ENCODE assay signal across 1 cellular context in genomic region chr21:45152265-45152746, GRCh38.
TF ChIP-seq lines count a peak whose summit lies in the region.

No MANE protein-coding gene starts in this region.

TF ChIP-seq in K562, 482 proteins besides CTCF, POLR2A, EP300 and RAD21 (continued from another document and continues in another):
- TF ChIP-seq MTA3 (IDR thresholded peaks at IDR 0.05; ENCODE audit: borderline replicate concordance) (peak; percentile 76), ZNF12 (CRISPR knock-in tag; IDR thresholded peaks at IDR 0.05) (0 out of 2 replicates have a peak, but pooled peaks have one; percentile 85), RBM17 (IDR thresholded peaks at IDR 0.05; ENCODE audit: borderline replicate concordance, low read depth, low read length) (no peak), TRIM24 (IDR thresholded peaks at IDR 0.05) (no peak), ARHGAP35 (IDR thresholded peaks at IDR 0.05; ENCODE audit: partially characterized antibody) (no peak), KHSRP (IDR thresholded peaks at IDR 0.05) (no peak), USF2 (CRISPR knock-in tag; IDR thresholded peaks at IDR 0.05) (peak; percentile 46; the same call in 1 of the 2 replicates), POLR2AphosphoS5 (IDR thresholded peaks at IDR 0.05; ENCODE audit: control insufficient read depth, insufficient read depth, low read depth, low read length) (peak; percentile 33; the same call in 1 of the 2 replicates), MBD2 (IDR thresholded peaks at IDR 0.05; ENCODE audit: borderline replicate concordance, low read depth) (no peak; the same call in 1 of the 2 replicates), NR2C2 (CRISPR knock-in tag; IDR thresholded peaks at IDR 0.05) (no peak; the same call in 1 of the 2 replicates), NR2C2 (tag; IDR thresholded peaks at IDR 0.05) (no peak), KAT8 (IDR thresholded peaks at IDR 0.05; ENCODE audit: low read depth) (no peak), ATF6 (CRISPR knock-in tag; IDR thresholded peaks at IDR 0.05) (no peak), ARID1B (IDR thresholded peaks at IDR 0.05) (peak; percentile 44; the same call in 1 of the 2 replicates), ETV5 (CRISPR knock-in tag; IDR thresholded peaks at IDR 0.05; ENCODE audit: low read depth) (peak; percentile 82; the same call in 1 of the 2 replicates), THRB (CRISPR knock-in tag; conservative IDR thresholded peaks at IDR 0.05) (peak; percentile 77), RCOR1 (IDR thresholded peaks at IDR 0.05; ENCODE audit: borderline replicate concordance in 1 of 2, low read depth in 2 of 2, low read length in 2 of 2) (peak in 1 of 2 experiments; percentile 88; a peak in 2 of 4 replicates), ESRRA (IDR thresholded peaks at IDR 0.05; ENCODE audit: borderline replicate concordance, low read depth) (peak; percentile 38; the same call in 1 of the 2 replicates), TEAD4 (IDR thresholded peaks at IDR 0.05; ENCODE audit: low read length) (peak; percentile 19; the same call in 1 of the 2 replicates), TEAD4 (CRISPR knock-in tag; IDR thresholded peaks at IDR 0.05; ENCODE audit: borderline replicate concordance) (no peak; the same call in 1 of the 2 replicates), CBX2 (IDR thresholded peaks at IDR 0.05; ENCODE audit: insufficient read depth, low read length, poor library complexity, severe bottlenecking) (no peak), MNT (conservative IDR thresholded peaks at IDR 0.05) (peak; percentile 70 to 76; a peak in 3 of 4 replicates), ZNF444 (CRISPR knock-in tag; IDR thresholded peaks at IDR 0.05) (no peak), HCFC1 (IDR thresholded peaks at IDR 0.05; ENCODE audit: low read depth, low read length) (peak; percentile 59), STAT5B (CRISPR knock-in tag; IDR thresholded peaks at IDR 0.05) (no peak), ZEB2 (IDR thresholded peaks at IDR 0.05) (no peak; the same call in 1 of the 2 replicates), TAF9B (IDR thresholded peaks at IDR 0.05; ENCODE audit: partially characterized antibody) (no peak), TEAD2 (tag; IDR thresholded peaks at IDR 0.05) (no peak), SRSF7 (optimal IDR thresholded peaks at IDR 0.05; ENCODE audit: low read depth, low read length) (no peak), ZNF780A (CRISPR knock-in tag; IDR thresholded peaks at IDR 0.05) (no peak), FOSL1 (tag; conservative IDR thresholded peaks at IDR 0.05) (no peak), KLF6 (CRISPR knock-in tag; IDR thresholded peaks at IDR 0.05; ENCODE audit: borderline replicate concordance) (0 out of 2 replicates have a peak, but pooled peaks have one; percentile 23), HMG20B (CRISPR knock-in tag; IDR thresholded peaks at IDR 0.05) (no peak), ZNF239 (CRISPR knock-in tag; IDR thresholded peaks at IDR 0.05) (no peak), SP2 (IDR thresholded peaks at IDR 0.05; ENCODE audit: extremely low read depth, low read depth, low read length, poor library complexity, severe bottlenecking) (no peak), CCAR2 (IDR thresholded peaks at IDR 0.05; ENCODE audit: low read depth, low read length) (no peak), OTX1 (CRISPR knock-in tag; IDR thresholded peaks at IDR 0.05) (peak; percentile 85; the same call in 1 of the 2 replicates), TCF7 (IDR thresholded peaks at IDR 0.05; ENCODE audit: borderline replicate concordance) (peak; percentile 61; the same call in 1 of the 2 replicates), RB1 (IDR thresholded peaks at IDR 0.05; ENCODE audit: low read depth) (peak; percentile 78), ZNF217 (CRISPR knock-in tag; IDR thresholded peaks at IDR 0.05) (no peak), CREB1 (IDR thresholded peaks at IDR 0.05) (peak; percentile 58; the same call in 1 of the 2 replicates), CREB1 (CRISPR knock-in tag; IDR thresholded peaks at IDR 0.05) (peak; percentile 82), SMC3 (conservative IDR thresholded peaks at IDR 0.05; ENCODE audit: insufficient read depth, low read depth, low read length) (peak; percentile 65), FOXP1 (CRISPR knock-in tag; IDR thresholded peaks at IDR 0.05) (peak; percentile 89; the same call in 1 of the 2 replicates), ATF7 (IDR thresholded peaks at IDR 0.05) (peak; percentile 83), ZBTB9 (CRISPR knock-in tag; IDR thresholded peaks at IDR 0.05) (peak; percentile 80; the same call in 1 of the 2 replicates), HDGF (IDR thresholded peaks at IDR 0.05) (0 out of 2 replicates have a peak, but pooled peaks have one; percentile 56), RBBP5 (IDR thresholded peaks at IDR 0.05; ENCODE audit: borderline replicate concordance, insufficient read depth, low read length, poor library complexity, severe bottlenecking) (peak; percentile 56), HBP1 (CRISPR knock-in tag; IDR thresholded peaks at IDR 0.05) (peak; percentile 69; the same call in 1 of the 2 replicates), HDAC1 (IDR thresholded peaks at IDR 0.05) (peak in 1 of 2 experiments; percentile 74; a peak in 1 of 4 replicates), ZNF197 (CRISPR knock-in tag; IDR thresholded peaks at IDR 0.05; ENCODE audit: low read depth) (no peak), NR4A1 (CRISPR knock-in tag; IDR thresholded peaks at IDR 0.05) (0 out of 2 replicates have a peak, but pooled peaks have one; percentile 56), NR4A1 (tag; IDR thresholded peaks at IDR 0.05) (0 out of 2 replicates have a peak, but pooled peaks have one; percentile 31)
- TF ChIP-seq, protein P1, sequence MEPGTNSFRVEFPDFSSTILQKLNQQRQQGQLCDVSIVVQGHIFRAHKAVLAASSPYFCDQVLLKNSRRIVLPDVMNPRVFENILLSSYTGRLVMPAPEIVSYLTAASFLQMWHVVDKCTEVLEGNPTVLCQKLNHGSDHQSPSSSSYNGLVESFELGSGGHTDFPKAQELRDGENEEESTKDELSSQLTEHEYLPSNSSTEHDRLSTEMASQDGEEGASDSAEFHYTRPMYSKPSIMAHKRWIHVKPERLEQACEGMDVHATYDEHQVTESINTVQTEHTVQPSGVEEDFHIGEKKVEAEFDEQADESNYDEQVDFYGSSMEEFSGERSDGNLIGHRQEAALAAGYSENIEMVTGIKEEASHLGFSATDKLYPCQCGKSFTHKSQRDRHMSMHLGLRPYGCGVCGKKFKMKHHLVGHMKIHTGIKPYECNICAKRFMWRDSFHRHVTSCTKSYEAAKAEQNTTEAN (CRISPR knock-in tag; IDR thresholded peaks at IDR 0.05): peak; percentile 74; the same call in 1 of the 2 replicates
- TF ChIP-seq, protein P2, sequence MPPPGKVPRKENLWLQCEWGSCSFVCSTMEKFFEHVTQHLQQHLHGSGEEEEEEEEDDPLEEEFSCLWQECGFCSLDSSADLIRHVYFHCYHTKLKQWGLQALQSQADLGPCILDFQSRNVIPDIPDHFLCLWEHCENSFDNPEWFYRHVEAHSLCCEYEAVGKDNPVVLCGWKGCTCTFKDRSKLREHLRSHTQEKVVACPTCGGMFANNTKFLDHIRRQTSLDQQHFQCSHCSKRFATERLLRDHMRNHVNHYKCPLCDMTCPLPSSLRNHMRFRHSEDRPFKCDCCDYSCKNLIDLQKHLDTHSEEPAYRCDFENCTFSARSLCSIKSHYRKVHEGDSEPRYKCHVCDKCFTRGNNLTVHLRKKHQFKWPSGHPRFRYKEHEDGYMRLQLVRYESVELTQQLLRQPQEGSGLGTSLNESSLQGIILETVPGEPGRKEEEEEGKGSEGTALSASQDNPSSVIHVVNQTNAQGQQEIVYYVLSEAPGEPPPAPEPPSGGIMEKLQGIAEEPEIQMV (tag; conservative IDR thresholded peaks at IDR 0.05; ENCODE audit: low read depth): no peak
- TF ChIP-seq, protein P3, sequence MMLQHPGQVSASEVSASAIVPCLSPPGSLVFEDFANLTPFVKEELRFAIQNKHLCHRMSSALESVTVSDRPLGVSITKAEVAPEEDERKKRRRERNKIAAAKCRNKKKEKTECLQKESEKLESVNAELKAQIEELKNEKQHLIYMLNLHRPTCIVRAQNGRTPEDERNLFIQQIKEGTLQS (IDR thresholded peaks at IDR 0.05): no peak; the same call in 1 of the 2 replicates
- TF ChIP-seq, protein P3 (CRISPR knock-in tag; conservative IDR thresholded peaks at IDR 0.05): peak; percentile 87
- TF ChIP-seq, protein P4, sequence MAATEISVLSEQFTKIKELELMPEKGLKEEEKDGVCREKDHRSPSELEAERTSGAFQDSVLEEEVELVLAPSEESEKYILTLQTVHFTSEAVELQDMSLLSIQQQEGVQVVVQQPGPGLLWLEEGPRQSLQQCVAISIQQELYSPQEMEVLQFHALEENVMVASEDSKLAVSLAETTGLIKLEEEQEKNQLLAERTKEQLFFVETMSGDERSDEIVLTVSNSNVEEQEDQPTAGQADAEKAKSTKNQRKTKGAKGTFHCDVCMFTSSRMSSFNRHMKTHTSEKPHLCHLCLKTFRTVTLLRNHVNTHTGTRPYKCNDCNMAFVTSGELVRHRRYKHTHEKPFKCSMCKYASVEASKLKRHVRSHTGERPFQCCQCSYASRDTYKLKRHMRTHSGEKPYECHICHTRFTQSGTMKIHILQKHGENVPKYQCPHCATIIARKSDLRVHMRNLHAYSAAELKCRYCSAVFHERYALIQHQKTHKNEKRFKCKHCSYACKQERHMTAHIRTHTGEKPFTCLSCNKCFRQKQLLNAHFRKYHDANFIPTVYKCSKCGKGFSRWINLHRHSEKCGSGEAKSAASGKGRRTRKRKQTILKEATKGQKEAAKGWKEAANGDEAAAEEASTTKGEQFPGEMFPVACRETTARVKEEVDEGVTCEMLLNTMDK (IDR thresholded peaks at IDR 0.05; ENCODE audit: borderline replicate concordance, insufficient read depth, low read depth, low read length, poor library complexity, severe bottlenecking): no peak
